ENCODE assay signal across 2 cellular contexts in the genomic region with DNA sequence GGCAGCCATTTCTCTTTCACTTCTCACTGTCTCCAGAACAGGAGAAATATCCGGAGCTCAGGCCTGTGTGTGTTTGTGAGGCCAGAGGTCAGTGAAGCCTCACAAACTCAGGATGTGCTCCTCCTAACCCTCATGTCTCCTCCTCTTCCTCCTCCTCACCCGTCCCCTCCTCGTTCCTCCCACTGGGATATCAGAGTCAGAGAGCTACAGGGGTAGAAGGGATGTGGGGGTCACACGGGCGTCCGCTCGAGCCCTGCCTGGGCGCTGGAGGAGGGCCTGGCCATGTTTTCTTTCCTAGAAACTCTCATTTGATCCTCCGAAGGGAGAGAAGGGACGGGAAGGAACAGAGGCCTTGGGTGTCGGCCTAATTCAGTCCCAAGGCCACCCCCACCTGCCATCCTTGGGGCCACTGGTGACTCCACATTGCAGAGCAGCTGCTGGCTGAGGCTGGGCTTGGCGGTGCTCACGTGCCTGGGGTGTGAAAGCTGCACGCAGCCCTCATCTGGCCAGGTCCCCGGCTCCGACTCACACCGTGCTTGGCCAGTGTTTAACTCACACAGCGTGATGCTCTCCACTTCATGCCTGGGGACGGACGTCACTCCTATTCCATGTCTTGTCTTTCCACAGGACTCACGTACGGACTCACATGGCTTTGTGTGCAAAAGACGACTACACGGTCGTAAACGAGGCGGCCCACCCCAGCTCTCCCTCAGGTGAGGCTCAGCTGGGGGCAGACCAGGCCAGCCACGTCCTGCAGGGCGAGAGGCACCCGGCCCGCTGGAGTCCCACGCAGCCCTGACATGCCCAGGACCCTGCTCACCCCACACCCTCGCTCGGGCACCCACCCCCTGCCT.
TF ChIP-seq lines count a peak whose summit lies in the region.

No MANE protein-coding gene starts in this region.

TF ChIP-seq in liver, 16 proteins besides CTCF, POLR2A, EP300 and RAD21:
- TF ChIP-seq YY1 (IDR thresholded peaks at IDR 0.05) (peak; percentile 42), RXRA (IDR thresholded peaks at IDR 0.05) (peak in 1 of 2 donors; percentile 24), NR2F2 (IDR thresholded peaks at IDR 0.05) (peak; percentile 96), SP1 (IDR thresholded peaks at IDR 0.05) (no peak)

TF ChIP-seq in SK-N-SH, 30 proteins besides CTCF, POLR2A, EP300 and RAD21:
- TF ChIP-seq RXRA (IDR thresholded peaks at IDR 0.05; ENCODE audit: borderline replicate concordance, low read depth), result no peak
- TF ChIP-seq RCOR1 (IDR thresholded peaks at IDR 0.05; ENCODE audit: low read length), result no peak
- TF ChIP-seq POLR2AphosphoS5 (IDR thresholded peaks at IDR 0.05; ENCODE audit: low read depth, low read length), result no peak
- no peak for TF ChIP-seq TEAD4 (IDR thresholded peaks at IDR 0.05; ENCODE audit: borderline replicate concordance, insufficient read depth)
- TF ChIP-seq SMC3 (IDR thresholded peaks at IDR 0.05; ENCODE audit: low read depth, low read length), result no peak
- no peak for TF ChIP-seq MEF2A (IDR thresholded peaks at IDR 0.05; ENCODE audit: borderline replicate concordance, low read depth)
- TF ChIP-seq JUND (IDR thresholded peaks at IDR 0.05), result no peak
- no peak for TF ChIP-seq TAF1 (IDR thresholded peaks at IDR 0.05; ENCODE audit: borderline replicate concordance, low read depth, low read length)
- TF ChIP-seq FOSL2 (IDR thresholded peaks at IDR 0.05; ENCODE audit: borderline replicate concordance, low read depth), result no peak
- TF ChIP-seq, protein P1, sequence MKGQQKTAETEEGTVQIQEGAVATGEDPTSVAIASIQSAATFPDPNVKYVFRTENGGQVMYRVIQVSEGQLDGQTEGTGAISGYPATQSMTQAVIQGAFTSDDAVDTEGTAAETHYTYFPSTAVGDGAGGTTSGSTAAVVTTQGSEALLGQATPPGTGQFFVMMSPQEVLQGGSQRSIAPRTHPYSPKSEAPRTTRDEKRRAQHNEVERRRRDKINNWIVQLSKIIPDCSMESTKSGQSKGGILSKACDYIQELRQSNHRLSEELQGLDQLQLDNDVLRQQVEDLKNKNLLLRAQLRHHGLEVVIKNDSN (IDR thresholded peaks at IDR 0.05; ENCODE audit: borderline replicate concordance, low read depth), result no peak
- no peak for TF ChIP-seq RFX5 (IDR thresholded peaks at IDR 0.05; ENCODE audit: low read length)
- TF ChIP-seq, protein P2, sequence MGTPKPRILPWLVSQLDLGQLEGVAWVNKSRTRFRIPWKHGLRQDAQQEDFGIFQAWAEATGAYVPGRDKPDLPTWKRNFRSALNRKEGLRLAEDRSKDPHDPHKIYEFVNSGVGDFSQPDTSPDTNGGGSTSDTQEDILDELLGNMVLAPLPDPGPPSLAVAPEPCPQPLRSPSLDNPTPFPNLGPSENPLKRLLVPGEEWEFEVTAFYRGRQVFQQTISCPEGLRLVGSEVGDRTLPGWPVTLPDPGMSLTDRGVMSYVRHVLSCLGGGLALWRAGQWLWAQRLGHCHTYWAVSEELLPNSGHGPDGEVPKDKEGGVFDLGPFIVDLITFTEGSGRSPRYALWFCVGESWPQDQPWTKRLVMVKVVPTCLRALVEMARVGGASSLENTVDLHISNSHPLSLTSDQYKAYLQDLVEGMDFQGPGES (IDR thresholded peaks at IDR 0.05; ENCODE audit: low read depth, low read length), result no peak
- TF ChIP-seq GABPA (IDR thresholded peaks at IDR 0.05; ENCODE audit: low read depth), result no peak
- no peak for TF ChIP-seq MXI1 (IDR thresholded peaks at IDR 0.05; ENCODE audit: low read depth, low read length)
- TF ChIP-seq, protein P3, sequence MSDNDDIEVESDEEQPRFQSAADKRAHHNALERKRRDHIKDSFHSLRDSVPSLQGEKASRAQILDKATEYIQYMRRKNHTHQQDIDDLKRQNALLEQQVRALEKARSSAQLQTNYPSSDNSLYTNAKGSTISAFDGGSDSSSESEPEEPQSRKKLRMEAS (IDR thresholded peaks at IDR 0.05; ENCODE audit: low read depth), result no peak
